Comparison of ENCODE assay signal across 1 cellular context in the genomic region with DNA sequence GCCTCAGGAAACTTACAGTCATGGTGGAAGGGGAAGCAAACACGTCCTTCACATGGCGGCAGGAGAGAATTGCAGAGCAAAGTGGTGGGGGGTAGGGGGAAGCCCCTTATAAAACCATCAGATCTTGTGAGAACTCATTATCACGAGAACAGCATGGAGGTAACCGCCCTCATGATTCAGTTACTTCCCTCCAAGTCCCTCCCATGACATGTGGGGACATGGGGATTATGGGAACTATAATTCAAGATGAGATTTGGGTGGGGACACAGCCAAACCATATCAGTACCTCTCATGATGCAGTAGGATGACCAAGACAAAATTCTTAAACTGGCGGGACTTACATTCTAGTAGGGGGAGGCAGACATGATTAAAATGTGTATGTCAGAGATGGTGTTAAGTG.
TF ChIP-seq lines count a peak whose summit lies in the region.

No MANE protein-coding gene starts in this region.

TF ChIP-seq in GM12878, 131 proteins besides CTCF, POLR2A, EP300 and RAD21 (continued from another document):
- TF ChIP-seq, protein P1, sequence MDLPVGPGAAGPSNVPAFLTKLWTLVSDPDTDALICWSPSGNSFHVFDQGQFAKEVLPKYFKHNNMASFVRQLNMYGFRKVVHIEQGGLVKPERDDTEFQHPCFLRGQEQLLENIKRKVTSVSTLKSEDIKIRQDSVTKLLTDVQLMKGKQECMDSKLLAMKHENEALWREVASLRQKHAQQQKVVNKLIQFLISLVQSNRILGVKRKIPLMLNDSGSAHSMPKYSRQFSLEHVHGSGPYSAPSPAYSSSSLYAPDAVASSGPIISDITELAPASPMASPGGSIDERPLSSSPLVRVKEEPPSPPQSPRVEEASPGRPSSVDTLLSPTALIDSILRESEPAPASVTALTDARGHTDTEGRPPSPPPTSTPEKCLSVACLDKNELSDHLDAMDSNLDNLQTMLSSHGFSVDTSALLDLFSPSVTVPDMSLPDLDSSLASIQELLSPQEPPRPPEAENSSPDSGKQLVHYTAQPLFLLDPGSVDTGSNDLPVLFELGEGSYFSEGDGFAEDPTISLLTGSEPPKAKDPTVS (IDR thresholded peaks at IDR 0.05; ENCODE audit: low read depth, low read length) = no peak
- TF ChIP-seq NFYA (IDR thresholded peaks at IDR 0.05; ENCODE audit: borderline replicate concordance, low read depth, low read length) = no peak
- TF ChIP-seq CBX3 (IDR thresholded peaks at IDR 0.05; ENCODE audit: borderline replicate concordance, low read depth) = no peak
- no peak for TF ChIP-seq KLF5 (IDR thresholded peaks at IDR 0.05; ENCODE audit: partially characterized antibody)
- no peak for TF ChIP-seq TAF1 (IDR thresholded peaks at IDR 0.05; ENCODE audit: borderline replicate concordance, low read depth, low read length)
